ENCODE assay signal across 15 cellular contexts in genomic region chr12:94033112-94033511, GRCh38.
"Had no signal": no experiment of that assay in that cellular context is flagged by ENCODE, and none has a peak within 500 bp of the region (broad histone marks: within the 10 kb centered on the region; RNA-seq: fewer than 3 reads in every experiment).

No MANE protein-coding gene starts in this region.

- H3K4me1 Mint-ChIP-seq: endodermal cell had no signal

- H3K27ac ChIP-seq: brain microvascular endothelial cell, pancreas had no signal

- H3K27ac Mint-ChIP-seq: endodermal cell had no signal

- H3K4me1 ChIP-seq: pancreas had no signal

- H3K4me3 Mint-ChIP-seq: endodermal cell had no signal

- H3K36me3 ChIP-seq: brain microvascular endothelial cell, pancreas had no signal

- ATAC-seq: left ventricle myocardium superior, pancreas had no signal

- H3K4me3 ChIP-seq: pancreas had no signal

- DNase-seq: activated CD4-positive, CD25-positive, alpha-beta regulatory T cell; activated CD8-positive, alpha-beta memory T cell treated with anti-CD3 and anti-CD28 coated beads for 24 hours; activated gamma-delta T cell treated with Interleukin-2 at 50 U/mL for 16 hours; brain microvascular endothelial cell; dermis blood vessel endothelial cell; endodermal cell; erythroblast; hippocampal formation; left ventricle myocardium superior; mesendoderm; pancreas; retina; stimulated activated CD4-positive, alpha-beta T cell treated with anti-CD3 and anti-CD28 coated beads, Interleukin-15, amount 100 ng/mL, for 24 hours; stimulated activated CD4-positive, alpha-beta T cell treated with anti-CD3 and anti-CD28 coated beads, Interleukin-4, amount 100 ng/mL, for 4 hours; trophoblast cell had no signal

- H3K9me3 ChIP-seq: pancreas had no signal

- H3K27me3 ChIP-seq: brain microvascular endothelial cell, pancreas had no signal
